Comparison of ENCODE assay signal across 10 cellular contexts in genomic region chr9:21402387-21403247, GRCh38. TPM values are rescaled to one million over a fixed set of nuclear protein-coding genes. Genes with fewer than 3 reads are reported as not detected.
A peak's percentile ranks its signal among the peaks of the same experiment; 100 is the strongest.
DNase-seq lines count a peak whose midpoint lies in the region; ATAC-seq and TF ChIP-seq lines count a peak whose summit lies in the region.
"Had no signal": no experiment of that assay in that cellular context is flagged by ENCODE, and none has a peak within 500 bp of the region (broad histone marks: within the 10 kb centered on the region; RNA-seq: fewer than 3 reads in every experiment).

No MANE protein-coding gene starts in this region.

- no peak overlapping the region for H3K27ac ChIP-seq in psoas muscle
- H3K27ac ChIP-seq: VCaP had no signal

- peaks cover 8% of the 10 kb centered on the region for H3K4me1 ChIP-seq in psoas muscle

- no peak for TF ChIP-seq POLR2A in NB4 (IDR thresholded peaks at IDR 0.05; ENCODE audit: extremely low read depth, insufficient read length)

- no peaks in the 10 kb centered on the region for H3K36me3 ChIP-seq in psoas muscle (ENCODE audit: insufficient read depth in 1 of 2, low read depth in 1 of 2)

- no peaks in the 10 kb centered on the region for H3K9me3 ChIP-seq in psoas muscle

- peaks cover 0 to 22% (median 0%) of the 10 kb centered on the region in 3 donors for H3K27me3 ChIP-seq in psoas muscle (ENCODE audit: insufficient read depth in 3 of 3, low read length in 2 of 3)

- DNase-seq in activated T-cell treated with anti-CD3 and anti-CD28 coated beads for 48 hours (ENCODE audit: low read depth) (peak; percentile 19), activated T-cell treated with anti-CD3 and anti-CD28 coated beads for 4 hours (no peak), NB4 (ENCODE audit: low read depth) (no peak), fibroblast of villous mesenchyme (ENCODE audit: low read depth) (no peak), psoas muscle (peak; percentile 30 to 46), hepatic stellate cell (ENCODE audit: low spot score) (no peak), ACHN (no peak)

- 2 to 3% (median 2%) methylated on average over 53 of the region's 53 CpGs for WGBS in psoas muscle, 3 donors

- ATAC-seq in psoas muscle (peak in 2 of 4 donors; percentile 37 to 68), GM19328 (IDR thresholded peaks at IDR 0.05; ENCODE audit: unreplicated experiment) (no peak)

- peak overlapping the region; percentile 32 for H3K4me3 ChIP-seq in NB4 (ENCODE audit: low read depth, low read length)
- H3K4me3 ChIP-seq in fibroblast of villous mesenchyme (ENCODE audit: low read depth, low read length), result peak overlapping the region; percentile 26
- H3K4me3 ChIP-seq in psoas muscle, result peak overlapping the region; percentile 60

- no peak for TF ChIP-seq CTCF in NB4 (IDR thresholded peaks at IDR 0.05; ENCODE audit: low read depth, low read length)
- no peak for TF ChIP-seq CTCF in fibroblast of villous mesenchyme (IDR thresholded peaks at IDR 0.05; ENCODE audit: insufficient read depth, low read depth, low read length)
- TF ChIP-seq CTCF in psoas muscle (IDR thresholded peaks at IDR 0.05), result no peak

- in situ Hi-C loops in ACHN (cut with HindIII; ENCODE audit: low pct_ligation_motif_present, low pct_unique_long_range_greater_than_20kb, low sequenced_read_pairs), result no loop called here

- intact Hi-C loops in psoas muscle (cut with DNase I), result no loop called here

RNA-seq across cellular contexts. Expression of gene IFNA8, which starts 6.3 kb away (rescaled TPM):
- total RNA-seq in fibroblast of villous mesenchyme (not detected in 2 replicates), psoas muscle (not detected)
- polyA plus RNA-seq in psoas muscle, result not detected
- total RNA-seq: Daoy had no signal

RNA-seq across cellular contexts. Expression of gene IFNA2, which starts 17.4 kb away (rescaled TPM):
- not detected in 2 replicates for total RNA-seq in fibroblast of villous mesenchyme
- total RNA-seq in psoas muscle, result not detected
- not detected for polyA plus RNA-seq in psoas muscle
- total RNA-seq: Daoy had no signal

RNA-seq across cellular contexts. Expression of gene IFNA13, which starts 34.8 kb away (rescaled TPM):
- total RNA-seq in fibroblast of villous mesenchyme (not detected in 2 replicates), psoas muscle (not detected)
- not detected for polyA plus RNA-seq in psoas muscle
- total RNA-seq: Daoy had no signal

RNA-seq across cellular contexts. Expression of gene IFNA1, which starts 37.6 kb away (rescaled TPM):
- total RNA-seq in fibroblast of villous mesenchyme, result not detected in 2 replicates
- not detected for total RNA-seq in psoas muscle
- polyA plus RNA-seq in psoas muscle, result not detected
- total RNA-seq: Daoy had no signal

RNA-seq across cellular contexts. Expression of gene IFNA6, which starts 51.9 kb away (rescaled TPM):
- not detected in 2 replicates for total RNA-seq in fibroblast of villous mesenchyme
- total RNA-seq in psoas muscle, result not detected
- polyA plus RNA-seq in psoas muscle, result not detected
- total RNA-seq: Daoy had no signal

Comparison
In these comparisons a context has a peak if more than half of its experiments do, and no peak if none do; other contexts are left out.
1. DNase-seq: peak in activated T-cell treated with anti-CD3 and anti-CD28 coated beads for 48 hours (single experiment) and psoas muscle (2 of 2); none in activated T-cell treated with anti-CD3 and anti-CD28 coated beads for 4 hours (single experiment), NB4 (single experiment), fibroblast of villous mesenchyme (single experiment), hepatic stellate cell (single experiment) and ACHN (single experiment).
2. Peak in every context shown above with its lines, with median percentiles within 50 percentile points of each other: H3K4me3 ChIP-seq.